In the genomic region with DNA sequence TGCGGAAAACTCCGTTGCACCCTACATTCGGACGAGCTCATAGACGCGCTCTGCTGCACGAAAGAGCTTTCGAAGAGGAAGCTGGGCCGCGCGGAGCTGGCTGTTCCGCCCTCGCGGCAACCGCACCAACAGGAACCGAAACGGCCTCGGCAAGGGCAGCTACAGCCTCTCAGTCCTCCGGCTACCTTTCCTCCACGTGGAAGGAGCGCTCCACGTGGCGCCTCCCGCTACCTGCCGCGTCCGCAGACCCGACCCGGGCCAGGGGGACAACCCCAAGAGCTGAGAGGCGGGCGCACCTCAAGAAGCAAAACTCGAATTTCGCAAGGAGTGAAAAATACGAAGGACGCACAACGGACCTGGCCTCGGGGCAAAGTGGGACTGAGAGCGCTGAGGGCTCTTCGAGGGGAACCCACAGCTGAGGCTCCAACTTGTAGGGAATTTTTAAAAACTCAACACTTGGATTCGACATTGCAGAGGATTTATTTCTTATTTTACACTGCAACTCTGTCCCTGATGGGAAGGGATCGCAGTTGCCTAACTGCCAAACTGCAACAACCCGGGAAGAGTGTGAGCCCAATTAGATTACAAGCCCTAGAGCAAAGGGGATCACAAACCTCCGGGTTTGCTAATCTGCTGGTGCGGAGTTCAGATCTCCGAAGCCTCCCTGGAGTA, we compare ENCODE assay signal across 8 cellular contexts. TPM values are rescaled to one million over a fixed set of nuclear protein-coding genes. Genes with fewer than 3 reads are reported as not detected.
A peak's percentile ranks its signal among the peaks of the same experiment; 100 is the strongest.
DNase-seq lines count a peak whose midpoint lies in the region; ATAC-seq, FAIRE-seq and TF ChIP-seq lines count a peak whose summit lies in the region.

No MANE protein-coding gene starts in this region.

- peaks cover 6% of the 10 kb centered on the region for H3K9me3 Mint-ChIP-seq in glutamatergic neuron (ENCODE audit: unreplicated experiment)

- H3K27ac Mint-ChIP-seq in glutamatergic neuron (ENCODE audit: unreplicated experiment): no peak overlapping the region

- H3K27me3 Mint-ChIP-seq in glutamatergic neuron (ENCODE audit: unreplicated experiment): peaks cover 27% of the 10 kb centered on the region

- TF ChIP-seq CTCF in glutamatergic neuron (IDR thresholded peaks at IDR 0.05; ENCODE audit: partially characterized antibody, unreplicated experiment): no peak

- H3K4me1 Mint-ChIP-seq in glutamatergic neuron (ENCODE audit: low read depth, unreplicated experiment): peaks cover 15% of the 10 kb centered on the region

- ATAC-seq in GM19468 (IDR thresholded peaks at IDR 0.05; ENCODE audit: extremely low read depth, unreplicated experiment) (peak; percentile 96), HG03565 (IDR thresholded peaks at IDR 0.05; ENCODE audit: unreplicated experiment) (peak; percentile 97)

- H3K36me3 Mint-ChIP-seq in glutamatergic neuron (ENCODE audit: unreplicated experiment): no peaks in the 10 kb centered on the region

- FAIRE-seq in urothelium cell line (lab: Jason Lieb, UNC): no peak

- DNase-seq in Daoy (ENCODE audit: low read depth) (peak; percentile 79), glutamatergic neuron (peak; percentile 67), pons (ENCODE audit: low spot score) (peak; percentile 40), NCI-H345 treated with DMSO at 0.1 percent for 48 hours (lab: John Stamatoyannopoulos, UW; ENCODE audit: unreplicated experiment) (no peak), urothelium cell line (ENCODE audit: low spot score) (no peak)
- peak; percentile 57 to 66 for DNase-seq in activated T-cell treated with anti-CD3 and anti-CD28 coated beads, Interleukin-2, amount 50 U/mL, for 48 hours

- H3K4me3 Mint-ChIP-seq in glutamatergic neuron (ENCODE audit: unreplicated experiment): peak overlapping the region; percentile 81

RNA-seq across cellular contexts. Expression of a gene that starts 1.4 kb away (rescaled TPM):
- total RNA-seq in Daoy (2014; rRNA removed; shearing (Covaris generic)): 0.06 and 0.54 TPM in 2 replicates
- total RNA-seq in glutamatergic neuron (ENCODE audit: unreplicated experiment): not detected

Comparison
In these comparisons a context has a peak if more than half of its experiments do, and no peak if none do; other contexts are left out.
1. DNase-seq: peak in Daoy (single experiment), activated T-cell treated with anti-CD3 and anti-CD28 coated beads, Interleukin-2, amount 50 U/mL, for 48 hours (2 of 2), glutamatergic neuron (single experiment) and pons (single experiment); none in NCI-H345 treated with DMSO at 0.1 percent for 48 hours (single experiment) and urothelium cell line (single experiment).